Comparison of ENCODE assay signal across 8 cellular contexts in genomic region chr10:70458329-70459060, GRCh38. TPM values are rescaled to one million over a fixed set of nuclear protein-coding genes. Genes with fewer than 3 reads are reported as not detected.
DNase-seq lines count a peak whose midpoint lies in the region; ATAC-seq and TF ChIP-seq lines count a peak whose summit lies in the region.

No MANE protein-coding gene starts in this region.

- H3K4me3 ChIP-seq in AG10803 (ENCODE audit: low read length) = 0 out of 2 replicates have a peak overlapping the region, but pooled peaks have one; percentile 5
- H3K4me3 ChIP-seq in adrenal gland = peak overlapping the region in 2 of 4 donors; percentile 20 to 50

- intact Hi-C loops in adrenal gland (cut with DNase I) (no loop called here), sciatic nerve (cut with DNase I) (no loop called here)

- TF ChIP-seq CTCF in AG10803 (conservative IDR thresholded peaks at IDR 0.05; ENCODE audit: low read length) (no peak), adrenal gland (IDR thresholded peaks at IDR 0.05) (peak in 4 of 6 experiments; percentile 1 to 49 (median 22))

- ATAC-seq in sciatic nerve = peak; percentile 59
- ATAC-seq in HG02938 (IDR thresholded peaks at IDR 0.05; ENCODE audit: unreplicated experiment) = no peak
- no peak for ATAC-seq in HG02885 (IDR thresholded peaks at IDR 0.05; ENCODE audit: poor library complexity, unreplicated experiment)

- H3K4me1 ChIP-seq in adrenal gland (replicated peaks in 1 of 2) = peaks cover 20 to 22% of the 10 kb centered on the region in 2 donors

- WGBS in adrenal gland, 4 donors = 10 to 14% (median 12%) methylated on average over 23 to 62 of the region's 62 CpGs; no CpG with 5 or more reads in 1 of the 4 donors

- peak in 1 of 2 donors; percentile 34 for TF ChIP-seq POLR2A in adrenal gland (IDR thresholded peaks at IDR 0.05)

- H3K36me3 ChIP-seq in adrenal gland (replicated peaks in 1 of 2) = no peaks in the 10 kb centered on the region

- no peaks in the 10 kb centered on the region for H3K27me3 ChIP-seq in adrenal gland

- H3K27ac ChIP-seq in adrenal gland = peak overlapping the region in 3 of 5 donors; percentile 4 to 39 (median 38)

- DNase-seq in AG10803 (ENCODE audit: low read depth) (peak; percentile 66), MV-4-11 (lab: John Stamatoyannopoulos, UW) (peak; percentile 44), adrenal gland (peak; percentile 83 to 92 (median 89)), hypothalamus (lab: John Stamatoyannopoulos, UW) (peak in 33 of 51 donors; percentile 16 to 80 (median 51)), sciatic nerve (ENCODE audit: low spot score) (peak; percentile 79), NCI-H128 (lab: John Stamatoyannopoulos, UW; ENCODE audit: unreplicated experiment) (no peak)

- no peaks in the 10 kb centered on the region for H3K9me3 ChIP-seq in adrenal gland (replicated peaks in 1 of 3)

RNA-seq across cellular contexts. Expression of gene NODAL, which starts 17.0 kb away (rescaled TPM):
- total RNA-seq in adrenal gland = not detected
- not detected for polyA plus RNA-seq in adrenal gland
- not detected for total RNA-seq in sciatic nerve

RNA-seq across cellular contexts. Expression of gene PALD1, which starts 20.1 kb away (rescaled TPM):
- 10 to 100 TPM in 4 of 8 donors, 1 to 10 TPM in 4; 4.5 to 16.2 (median 9.3) TPM for total RNA-seq in adrenal gland
- 1 to 10 TPM; 2.0 to 7.6 (median 5.5) TPM for polyA plus RNA-seq in adrenal gland
- 7.8 TPM for total RNA-seq in sciatic nerve

RNA-seq across cellular contexts. Expression of gene EIF4EBP2, which starts 54.5 kb away (rescaled TPM):
- total RNA-seq in adrenal gland (100 to 1,000 TPM in 1 of 8 donors, 10 to 100 TPM in 7; 67.2 to 106 (median 71.6) TPM), sciatic nerve (57.8 TPM)
- 10 to 100 TPM; 17.7 to 57.9 (median 17.8) TPM for polyA plus RNA-seq in adrenal gland
